In genomic region chr16:68313116-68313515, GRCh38 we compare ENCODE assay signal across 14 cellular contexts.
"Had no signal": no experiment of that assay in that cellular context is flagged by ENCODE, and none has a peak within 500 bp of the region (broad histone marks: within the 10 kb centered on the region; RNA-seq: fewer than 3 reads in every experiment).

No MANE protein-coding gene starts in this region.

- H3K27me3 Mint-ChIP-seq: activated CD8-positive, alpha-beta memory T cell treated with anti-CD3 and anti-CD28 coated beads, Interleukin-2, amount 10 ng/mL, durations not matched to agents 7 days and 5 days; memory B cell had no signal

- H3K4me3 ChIP-seq: left lung, SK-N-MC, stomach, thoracic aorta had no signal

- H3K4me3 Mint-ChIP-seq: endodermal cell, memory B cell had no signal

- H3K9me3 ChIP-seq: left lung, stomach, thoracic aorta had no signal

- ATAC-seq: activated CD8-positive, alpha-beta memory T cell treated with anti-CD3 and anti-CD28 coated beads, Interleukin-2, amount 10 ng/mL, durations not matched to agents 7 days and 5 days; left lung had no signal

- H3K27me3 ChIP-seq: brain microvascular endothelial cell, left lung, stomach had no signal

- H3K27ac ChIP-seq: brain microvascular endothelial cell, left lung, SK-N-MC, stomach, thoracic aorta had no signal

- DNase-seq: activated CD8-positive, alpha-beta memory T cell treated with anti-CD3 and anti-CD28 coated beads, Interleukin-2, amount 10 ng/mL, durations not matched to agents 7 days and 5 days; activated naive CD4-positive, alpha-beta T cell treated with Interleukin-2 at 50 U/mL for 16 hours; amniotic stem cell; brain microvascular endothelial cell; endodermal cell; erythroblast; head of caudate nucleus; left lung; retina; stomach; T-helper 2 cell had no signal

- H3K9me3 Mint-ChIP-seq: endodermal cell, memory B cell had no signal

- H3K27ac Mint-ChIP-seq: memory B cell had no signal
